20 cellular contexts compared by ENCODE assay signal in the genomic region with DNA sequence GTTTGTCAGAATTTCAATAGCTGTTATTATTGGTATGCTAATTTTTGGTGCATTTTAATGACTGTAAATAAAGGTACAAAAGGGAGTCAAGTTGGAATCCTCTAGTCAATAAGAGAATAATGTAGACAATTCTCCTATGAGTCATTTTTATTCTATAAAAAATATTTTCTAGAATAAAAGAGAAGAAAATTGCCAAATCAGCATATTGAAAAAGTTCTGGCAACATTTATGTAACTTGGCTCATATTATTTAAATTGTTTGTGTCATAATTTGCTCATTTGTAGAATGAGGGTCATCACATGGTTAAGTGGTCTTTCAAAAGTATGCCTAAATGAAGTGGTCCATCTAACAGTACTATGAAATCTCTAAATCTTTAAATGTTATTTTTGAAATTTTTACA.
DNase-seq lines count a peak whose midpoint lies in the region; ATAC-seq, FAIRE-seq and TF ChIP-seq lines count a peak whose summit lies in the region.
"Had no signal": no experiment of that assay in that cellular context is flagged by ENCODE, and none has a peak within 500 bp of the region (broad histone marks: within the 10 kb centered on the region; RNA-seq: fewer than 3 reads in every experiment).

No MANE protein-coding gene starts in this region.

- H2BK15ac ChIP-seq in IMR-90 (ENCODE audit: low read depth, low read length) (no peak overlapping the region), H1 (ENCODE audit: low read length) (no peak overlapping the region)

- no peak overlapping the region for H4K8ac ChIP-seq in IMR-90 (ENCODE audit: low read depth in 2 of 2, low read length in 2 of 2)
- no peak overlapping the region for H4K8ac ChIP-seq in H1 (ENCODE audit: extremely low read depth, insufficient read depth, low read length)

- TF ChIP-seq CTCF in A549 (IDR thresholded peaks at IDR 0.05), result no peak
- TF ChIP-seq CTCF in IMR-90 (conservative IDR thresholded peaks at IDR 0.05; ENCODE audit: low read depth, low read length), result no peak
- TF ChIP-seq CTCF in H1 (IDR thresholded peaks at IDR 0.05; ENCODE audit: control extremely low read depth in 1 of 3, insufficient read depth in 1 of 3, low read depth in 1 of 3, low read length in 3 of 3), result no peak

- H3K9me3 ChIP-seq in A549, result no peaks in the 10 kb centered on the region
- peaks cover 12% of the 10 kb centered on the region for H3K9me3 ChIP-seq in IMR-90 (ENCODE audit: control insufficient read depth, insufficient read depth, low read length)
- peaks cover 0 to 6% of the 10 kb centered on the region in 2 experiments; a peak in 1 of 4 replicates for H3K9me3 ChIP-seq in H1 (ENCODE audit: insufficient read depth in 2 of 2, low read depth in 1 of 2, low read length in 1 of 2)
- H3K9me3 ChIP-seq: BLaER1 treated with 17β-estradiol and CSF1 and Interleukin-3, amounts not matched to agents 10 nM and 100 nM; Caco-2 had no signal

- H3K14ac ChIP-seq in IMR-90 (replicated peaks; ENCODE audit: low read depth, low read length) (no peak overlapping the region), H1 (ENCODE audit: insufficient read length) (no peak overlapping the region)

- H2AK9ac ChIP-seq in IMR-90 (replicated peaks; ENCODE audit: low read depth, low read length, poor library complexity), result no peak overlapping the region

- no peak overlapping the region for H3K9ac ChIP-seq in IMR-90 (ENCODE audit: low read depth, low read length)
- H3K9ac ChIP-seq in H1 (replicated peaks in 1 of 4; ENCODE audit: extremely low read depth in 1 of 4, low read depth in 3 of 4, low read length in 3 of 4), result no peak overlapping the region
- H3K9ac ChIP-seq: BLaER1 treated with 17β-estradiol and CSF1 and Interleukin-3, amounts not matched to agents 10 nM and 100 nM had no signal

- H2BK20ac ChIP-seq in IMR-90 (ENCODE audit: low read depth, low read length) (no peak overlapping the region), H1 (ENCODE audit: low read length) (no peak overlapping the region)

- no peaks in the 10 kb centered on the region for H3K79me1 ChIP-seq in IMR-90 (ENCODE audit: low read depth in 1 of 2, low read length in 2 of 2)
- H3K79me1 ChIP-seq in H1 (ENCODE audit: low read depth, low read length), result no peaks in the 10 kb centered on the region

- H3K27ac ChIP-seq in A549 (no peak overlapping the region), IMR-90 (ENCODE audit: insufficient read depth, low read length) (no peak overlapping the region), H1 (ENCODE audit: low read depth, low read length) (no peak overlapping the region)
- H3K27ac ChIP-seq: BLaER1 treated with 17β-estradiol and CSF1 and Interleukin-3, amounts not matched to agents 10 nM and 100 nM; C4-2B had no signal

- H3K23ac ChIP-seq in IMR-90 (ENCODE audit: low read depth, low read length), result no peak overlapping the region
- H3K23ac ChIP-seq in H1 (ENCODE audit: insufficient read length), result no peak overlapping the region

- H3K4ac ChIP-seq in IMR-90 (ENCODE audit: low read depth, low read length) (no peak overlapping the region), H1 (replicated peaks; ENCODE audit: insufficient read length, low read depth, low read length) (no peak overlapping the region)

- ATAC-seq in A549 (no peak), IMR-90 (ENCODE audit: low read depth) (no peak)
- ATAC-seq: CD8-positive, alpha-beta T cell had no signal

- no peak overlapping the region for H2BK5ac ChIP-seq in IMR-90 (ENCODE audit: low read depth, low read length, poor library complexity, severe bottlenecking)
- H2BK5ac ChIP-seq in H1 (ENCODE audit: low read depth, low read length), result no peak overlapping the region

- H3K4me2 ChIP-seq in A549, result no peak overlapping the region
- no peak overlapping the region for H3K4me2 ChIP-seq in IMR-90 (ENCODE audit: low read depth, low read length)
- no peak overlapping the region for H3K4me2 ChIP-seq in H1 (ENCODE audit: insufficient read depth in 1 of 2, low read depth in 2 of 2, low read length in 2 of 2)
- H3K4me2 ChIP-seq: BLaER1 treated with 17β-estradiol and CSF1 and Interleukin-3, amounts not matched to agents 10 nM and 100 nM had no signal

- no peak for FAIRE-seq in A549 (lab: Jason Lieb, UNC)
- no peak for FAIRE-seq in H1 (lab: Jason Lieb, UNC)
- FAIRE-seq: A204.1, D721Med, G401.6, GM12891, GM19239 had no signal

- H3K27me3 ChIP-seq in IMR-90 (ENCODE audit: control insufficient read depth, insufficient read depth, low read length) (no peaks in the 10 kb centered on the region), H1 (replicated peaks in 1 of 4; ENCODE audit: control insufficient read depth in 3 of 4, extremely low read depth in 1 of 4, insufficient read depth in 3 of 4, low read length in 3 of 4) (no peaks in the 10 kb centered on the region)
- H3K27me3 ChIP-seq: BLaER1 treated with 17β-estradiol and CSF1 and Interleukin-3, amounts not matched to agents 10 nM and 100 nM had no signal

- no peaks in the 10 kb centered on the region for H3K23me2 ChIP-seq in H1 (ENCODE audit: low read depth, low read length)

- dilution Hi-C loops in IMR-90 (cut with HindIII; ENCODE audit: low sequenced_read_pairs, unreplicated experiment), result no loop called here

- H2AK5ac ChIP-seq in IMR-90 (ENCODE audit: low read depth, low read length) (no peak overlapping the region), H1 (ENCODE audit: low read depth, low read length) (no peak overlapping the region)

- H4K91ac ChIP-seq in IMR-90 (ENCODE audit: insufficient read depth, low read depth, low read length) (no peak overlapping the region), H1 (replicated peaks; ENCODE audit: insufficient read length, low read length) (no peak overlapping the region)

- H3K18ac ChIP-seq in IMR-90 (ENCODE audit: low read depth, low read length), result no peak overlapping the region
- no peak overlapping the region for H3K18ac ChIP-seq in H1 (ENCODE audit: extremely low read depth, low read length)

- TF ChIP-seq EP300 in A549 (IDR thresholded peaks at IDR 0.05), result no peak
- TF ChIP-seq EP300 in H1 (IDR thresholded peaks at IDR 0.05; ENCODE audit: borderline replicate concordance in 1 of 2, low read depth in 2 of 2, low read length in 2 of 2), result no peak

- H3K36me3 ChIP-seq in IMR-90 (ENCODE audit: control insufficient read depth, insufficient read depth, low read length) (no peaks in the 10 kb centered on the region), H1 (ENCODE audit: control insufficient read depth in 2 of 4, insufficient read depth in 4 of 4, low read length in 3 of 4) (no peaks in the 10 kb centered on the region)
- H3K36me3 ChIP-seq: BLaER1 treated with 17β-estradiol and CSF1 and Interleukin-3, amounts not matched to agents 10 nM and 100 nM had no signal

- H2BK12ac ChIP-seq in H1 (ENCODE audit: low read depth, low read length), result no peak overlapping the region

- TF ChIP-seq POLR2A in A549 (IDR thresholded peaks at IDR 0.05; ENCODE audit: low read length), result no peak
- TF ChIP-seq POLR2A in IMR-90 (IDR thresholded peaks at IDR 0.05; ENCODE audit: low read depth, low read length), result no peak
- TF ChIP-seq POLR2A in H1 (IDR thresholded peaks at IDR 0.05; ENCODE audit: control extremely low read depth in 1 of 2, low read depth in 2 of 2, low read length in 2 of 2), result no peak

- H4K5ac ChIP-seq in IMR-90 (ENCODE audit: low read depth, low read length) (no peak overlapping the region), H1 (ENCODE audit: insufficient read length, low read depth, low read length) (no peak overlapping the region)

- BruUV-seq in IMR-90 (replicated peaks; lab: Mats Ljungman, UMichigan), result no TSS peak

- no peaks in the 10 kb centered on the region for H3K9me1 ChIP-seq in IMR-90 (ENCODE audit: insufficient read depth, low read length)

- no peak overlapping the region for H2BK120ac ChIP-seq in IMR-90 (ENCODE audit: low read depth, low read length)
- no peak overlapping the region for H2BK120ac ChIP-seq in H1 (replicated peaks; ENCODE audit: low read depth, low read length)

- intact Hi-C loops in IMR-90 (cut with micrococcal nuclease), result no loop called here

- in situ Hi-C loops in IMR-90 (cut with MboI; ENCODE audit: low sequenced_read_pairs), result no loop called here

- no peak overlapping the region for H3K56ac ChIP-seq in IMR-90 (ENCODE audit: extremely low read depth, insufficient read depth, low read length)
- H3K56ac ChIP-seq in H1 (replicated peaks; ENCODE audit: insufficient read length, low read depth, low read length), result no peak overlapping the region

- TF ChIP-seq RAD21 in A549 (conservative IDR thresholded peaks at IDR 0.05 in 1 of 2, IDR thresholded peaks at IDR 0.05 in 1 of 2), result no peak
- TF ChIP-seq RAD21 in IMR-90 (IDR thresholded peaks at IDR 0.05; ENCODE audit: low read length), result no peak
- TF ChIP-seq RAD21 in H1 (IDR thresholded peaks at IDR 0.05 in 1 of 2, conservative IDR thresholded peaks at IDR 0.05 in 1 of 2; ENCODE audit: low read depth in 2 of 2, low read length in 2 of 2), result no peak

- H3K4me3 ChIP-seq in A549, result no peak overlapping the region
- no peak overlapping the region for H3K4me3 ChIP-seq in IMR-90 (ENCODE audit: insufficient read depth, low read depth, low read length)
- H3K4me3 ChIP-seq in H1 (ENCODE audit: extremely low read depth in 1 of 4, insufficient read depth in 2 of 4, low read depth in 3 of 4, low read length in 4 of 4), result no peak overlapping the region
- H3K4me3 ChIP-seq: BLaER1 treated with 17β-estradiol and CSF1 and Interleukin-3, amounts not matched to agents 10 nM and 100 nM had no signal

- H4K20me1 ChIP-seq in IMR-90 (ENCODE audit: insufficient read depth, low read length) (no peaks in the 10 kb centered on the region), H1 (replicated peaks in 1 of 2; ENCODE audit: control insufficient read depth in 1 of 2, insufficient read depth in 2 of 2, low read length in 2 of 2) (no peaks in the 10 kb centered on the region)
- H4K20me1 ChIP-seq: BLaER1 treated with 17β-estradiol and CSF1 and Interleukin-3, amounts not matched to agents 10 nM and 100 nM had no signal

- POLR2A ChIA-PET in A549 (lab: Yijun Ruan, JAX), result no interaction called here
- POLR2A ChIA-PET in IMR-90 (lab: Charles Lee; ENCODE audit: unreplicated experiment), result no interaction called here
- POLR2A ChIA-PET in H1 (lab: Charles Lee; ENCODE audit: partially characterized antibody), result no interaction called here

- DNase-seq in A549 (ENCODE audit: low read depth in 1 of 2, low spot score in 1 of 2), result no peak
- no peak for DNase-seq in IMR-90
- DNase-seq in H1 (ENCODE audit: low read depth in 1 of 2, low spot score in 2 of 2), result no peak
- DNase-seq in stimulated activated CD4-positive, alpha-beta T cell treated with anti-CD3 and anti-CD28 coated beads, Interleukin-2, amount 100 ng/mL, for 48 hours, result no peak
- no peak for DNase-seq in HK-2 (ENCODE audit: unreplicated experiment)
- DNase-seq: 8988T; AML-193; Caco-2; Calu3; CD4-positive, alpha-beta T cell; CD8-positive, alpha-beta T cell; DMS79 treated with DMSO at 0.1 percent for 48 hours; GF-D8 had no signal

- CTCF ChIA-PET in A549 (lab: Yijun Ruan, JAX), result interaction anchor here (0.8 kb wide), 1 partner anchor 9 kb away, joined by 3 read pairs; no protein-coding TSS in a partner anchor
- CTCF ChIA-PET in IMR-90 (lab: Yijun Ruan, JAX), result interaction anchor here (0.5 kb wide), 1 partner anchor 1699 kb away, joined by 5 read pairs; no protein-coding TSS in a partner anchor
- CTCF ChIA-PET in H1 (lab: Charles Lee; ENCODE audit: partially characterized antibody), result interaction anchor here (1.0 kb wide), 1 partner anchor 71 kb away, joined by 3 read pairs; no protein-coding TSS in a partner anchor

- H3K4me1 ChIP-seq in A549 (no peaks in the 10 kb centered on the region), IMR-90 (ENCODE audit: control insufficient read depth, insufficient read depth, low read length) (no peaks in the 10 kb centered on the region), H1 (replicated peaks in 1 of 4; ENCODE audit: control insufficient read depth in 3 of 4, insufficient read depth in 4 of 4, low read length in 3 of 4) (no peaks in the 10 kb centered on the region)
- H3K4me1 ChIP-seq: BLaER1 treated with 17β-estradiol and CSF1 and Interleukin-3, amounts not matched to agents 10 nM and 100 nM; Caco-2 had no signal

- no peaks in the 10 kb centered on the region for H3K79me2 ChIP-seq in H1 (ENCODE audit: control insufficient read depth in 1 of 2, insufficient read depth in 2 of 2, low read length in 2 of 2)

- no peak overlapping the region for H2AFZ ChIP-seq in IMR-90 (replicated peaks; ENCODE audit: low read length, poor library complexity)
- no peak overlapping the region for H2AFZ ChIP-seq in H1 (ENCODE audit: low read length)

Comparison
In these comparisons a context has a peak if more than half of its experiments do, and no peak if none do; other contexts are left out.
1. Of the 18 proteins assayed by ChIP-seq in both H1 and A549: peak only in H1: none; only in A549: none; in both: MAFK; in neither: 17.